In the genomic region with DNA sequence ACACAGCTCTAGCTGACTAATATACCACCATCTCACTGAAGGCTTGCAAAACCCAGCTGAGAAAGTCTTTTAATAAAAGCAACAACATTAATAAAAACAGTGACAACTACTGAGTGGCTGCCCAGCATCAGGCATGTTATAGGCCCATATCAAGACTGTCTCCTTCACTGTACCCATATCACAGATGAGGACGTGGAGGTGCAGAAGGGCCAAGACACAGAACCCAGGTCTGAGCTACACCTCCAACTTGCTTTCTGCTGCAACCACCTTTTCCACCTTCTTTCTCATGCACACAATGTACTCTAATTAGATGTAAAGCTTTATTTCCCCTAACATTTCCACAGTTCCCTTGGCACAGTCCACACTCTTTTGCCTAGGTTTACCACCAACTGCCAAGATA, we compare ENCODE assay signal across 1 cellular context.
TF ChIP-seq lines count a peak whose summit lies in the region.

No MANE protein-coding gene starts in this region.

TF ChIP-seq in HepG2, 621 proteins besides CTCF, POLR2A, EP300 and RAD21:
- TF ChIP-seq ZNF629 (CRISPR knock-in tag; conservative IDR thresholded peaks at IDR 0.05) = peak; percentile 87
- 0 out of 2 replicates have a peak, but pooled peaks have one; percentile 38 for TF ChIP-seq ZMYM3 (CRISPR knock-in tag; IDR thresholded peaks at IDR 0.05)
- TF ChIP-seq, protein P1, sequence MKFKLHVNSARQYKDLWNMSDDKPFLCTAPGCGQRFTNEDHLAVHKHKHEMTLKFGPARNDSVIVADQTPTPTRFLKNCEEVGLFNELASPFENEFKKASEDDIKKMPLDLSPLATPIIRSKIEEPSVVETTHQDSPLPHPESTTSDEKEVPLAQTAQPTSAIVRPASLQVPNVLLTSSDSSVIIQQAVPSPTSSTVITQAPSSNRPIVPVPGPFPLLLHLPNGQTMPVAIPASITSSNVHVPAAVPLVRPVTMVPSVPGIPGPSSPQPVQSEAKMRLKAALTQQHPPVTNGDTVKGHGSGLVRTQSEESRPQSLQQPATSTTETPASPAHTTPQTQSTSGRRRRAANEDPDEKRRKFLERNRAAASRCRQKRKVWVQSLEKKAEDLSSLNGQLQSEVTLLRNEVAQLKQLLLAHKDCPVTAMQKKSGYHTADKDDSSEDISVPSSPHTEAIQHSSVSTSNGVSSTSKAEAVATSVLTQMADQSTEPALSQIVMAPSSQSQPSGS (CRISPR knock-in tag; IDR thresholded peaks at IDR 0.05) = no peak
- TF ChIP-seq, protein P2, sequence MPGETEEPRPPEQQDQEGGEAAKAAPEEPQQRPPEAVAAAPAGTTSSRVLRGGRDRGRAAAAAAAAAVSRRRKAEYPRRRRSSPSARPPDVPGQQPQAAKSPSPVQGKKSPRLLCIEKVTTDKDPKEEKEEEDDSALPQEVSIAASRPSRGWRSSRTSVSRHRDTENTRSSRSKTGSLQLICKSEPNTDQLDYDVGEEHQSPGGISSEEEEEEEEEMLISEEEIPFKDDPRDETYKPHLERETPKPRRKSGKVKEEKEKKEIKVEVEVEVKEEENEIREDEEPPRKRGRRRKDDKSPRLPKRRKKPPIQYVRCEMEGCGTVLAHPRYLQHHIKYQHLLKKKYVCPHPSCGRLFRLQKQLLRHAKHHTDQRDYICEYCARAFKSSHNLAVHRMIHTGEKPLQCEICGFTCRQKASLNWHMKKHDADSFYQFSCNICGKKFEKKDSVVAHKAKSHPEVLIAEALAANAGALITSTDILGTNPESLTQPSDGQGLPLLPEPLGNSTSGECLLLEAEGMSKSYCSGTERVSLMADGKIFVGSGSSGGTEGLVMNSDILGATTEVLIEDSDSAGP (CRISPR knock-in tag; IDR thresholded peaks at IDR 0.05; ENCODE audit: borderline replicate concordance) = no peak
- no peak for TF ChIP-seq SMAD3 (CRISPR knock-in tag; IDR thresholded peaks at IDR 0.05)
- TF ChIP-seq, protein P3, sequence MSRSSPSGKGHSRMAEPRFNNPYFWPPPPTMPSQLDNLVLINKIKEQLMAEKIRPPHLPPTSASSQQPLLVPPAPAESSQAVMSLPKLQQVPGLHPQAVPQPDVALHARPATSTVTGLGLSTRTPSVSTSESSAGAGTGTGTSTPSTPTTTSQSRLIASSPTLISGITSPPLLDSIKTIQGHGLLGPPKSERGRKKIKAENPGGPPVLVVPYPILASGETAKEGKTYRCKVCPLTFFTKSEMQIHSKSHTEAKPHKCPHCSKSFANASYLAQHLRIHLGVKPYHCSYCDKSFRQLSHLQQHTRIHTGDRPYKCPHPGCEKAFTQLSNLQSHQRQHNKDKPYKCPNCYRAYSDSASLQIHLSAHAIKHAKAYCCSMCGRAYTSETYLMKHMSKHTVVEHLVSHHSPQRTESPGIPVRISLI (CRISPR knock-in tag; IDR thresholded peaks at IDR 0.05; ENCODE audit: borderline replicate concordance) = no peak
- TF ChIP-seq ZNF564 (CRISPR knock-in tag; IDR thresholded peaks at IDR 0.05) = no peak
- TF ChIP-seq, protein P4, sequence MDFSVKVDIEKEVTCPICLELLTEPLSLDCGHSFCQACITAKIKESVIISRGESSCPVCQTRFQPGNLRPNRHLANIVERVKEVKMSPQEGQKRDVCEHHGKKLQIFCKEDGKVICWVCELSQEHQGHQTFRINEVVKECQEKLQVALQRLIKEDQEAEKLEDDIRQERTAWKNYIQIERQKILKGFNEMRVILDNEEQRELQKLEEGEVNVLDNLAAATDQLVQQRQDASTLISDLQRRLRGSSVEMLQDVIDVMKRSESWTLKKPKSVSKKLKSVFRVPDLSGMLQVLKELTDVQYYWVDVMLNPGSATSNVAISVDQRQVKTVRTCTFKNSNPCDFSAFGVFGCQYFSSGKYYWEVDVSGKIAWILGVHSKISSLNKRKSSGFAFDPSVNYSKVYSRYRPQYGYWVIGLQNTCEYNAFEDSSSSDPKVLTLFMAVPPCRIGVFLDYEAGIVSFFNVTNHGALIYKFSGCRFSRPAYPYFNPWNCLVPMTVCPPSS (IDR thresholded peaks at IDR 0.05) = no peak
- TF ChIP-seq SP5 (CRISPR knock-in tag; IDR thresholded peaks at IDR 0.05; ENCODE audit: borderline replicate concordance, low read depth) = no peak
